ENCODE assay signal across 7 cellular contexts in genomic region chr6:112087136-112087908, GRCh38. TPM values are rescaled to one million over a fixed set of nuclear protein-coding genes. Genes with fewer than 3 reads are reported as not detected.
DNase-seq lines count a peak whose midpoint lies in the region; ATAC-seq, FAIRE-seq and TF ChIP-seq lines count a peak whose summit lies in the region.

FAM229B (plus strand) TSS chr6:112087591; CDS start chr6:112099284, 11,693 bp downstream.
TUBE1 (minus strand) TSS chr6:112087482; CDS start chr6:112087434, 48 bp downstream.

- POLR2A ChIA-PET in GM12878 (lab: Charles Lee) = interaction anchor here (0.9 kb wide), 1 partner anchor 59 kb away, joined by 3 read pairs; no protein-coding TSS in a partner anchor

- peaks cover 0 to 4% of the 10 kb centered on the region in 2 experiments; a peak in 1 of 4 replicates for H3K27me3 ChIP-seq in GM12878 (replicated peaks in 1 of 2; ENCODE audit: control insufficient read depth in 2 of 2, insufficient read depth in 2 of 2, low read length in 1 of 2)

- WGBS in GM12878 (ENCODE audit: insufficient coverage, insufficient replicate concordance, low lambda C conversion rate, missing lambda C conversion rate) = under 1% methylated on average over 59 of the region's 60 CpGs

- CTCF ChIA-PET in GM12878 (lab: Yijun Ruan, JAX) = interaction anchor here (0.7 to 4.3 kb wide), 13 partner anchors 10 to 1078 kb away, joined by 3 to 33 read pairs (median 3); no protein-coding TSS in a partner anchor

- H3K79me2 ChIP-seq in GM12878 (ENCODE audit: control insufficient read depth, insufficient read depth, low read length) = no peaks in the 10 kb centered on the region

- intact Hi-C loops in GM12878 (cut with micrococcal nuclease; ENCODE audit: unreplicated experiment) = loop anchor here (1.0 kb wide), 1 partner anchor 76 kb away; no protein-coding TSS in a partner anchor
- intact Hi-C loops in sciatic nerve (cut with DNase I) = no loop called here

- peak; percentile 97 for ATAC-seq in HG02973 (IDR thresholded peaks at IDR 0.05; ENCODE audit: unreplicated experiment)
- ATAC-seq in GM12878 = peak; percentile 98
- ATAC-seq in sciatic nerve = peak; percentile 98

- H3K4me1 ChIP-seq in GM12878 (ENCODE audit: control insufficient read depth, insufficient read depth, low read length) = no peaks in the 10 kb centered on the region

- peak within 1 kb of the TSS; percentile 92 for H2AFZ ChIP-seq in GM12878 (ENCODE audit: control insufficient read depth, low read depth, low read length)

- peak; percentile 72 for DNase-seq in GM18507 (ENCODE audit: extremely low spot score, insufficient read length, low read depth)
- peak; percentile 99 for DNase-seq in NCI-H2029 (lab: John Stamatoyannopoulos, UW)
- peak; percentile 85 for DNase-seq in T1000 (lab: John Stamatoyannopoulos, UW)
- DNase-seq in GM12878 (ENCODE audit: low read depth, low spot score) = peak; percentile 79
- DNase-seq in iPS DF 19.7 (ENCODE audit: low read depth, low spot score) = peak; percentile 94
- peak; percentile 93 for DNase-seq in sciatic nerve (ENCODE audit: low spot score)

- H3K4me2 ChIP-seq in GM12878 (ENCODE audit: control insufficient read depth, insufficient read depth) = peak within 1 kb of the TSS; percentile 89

- BruUV-seq in GM12878 (replicated peaks; lab: Mats Ljungman, UMichigan) = no TSS peak

- in situ Hi-C loops in GM12878 (cut with MboI) = no loop called here

- RAD21 ChIA-PET in GM12878 (lab: Charles Lee; ENCODE audit: unreplicated experiment) = interaction anchor here (1.3 to 2.5 kb wide), 3 partner anchors 73 to 224 kb away, joined by 4 to 16 read pairs (median 5); no protein-coding TSS in a partner anchor

- peak; percentile 89 for TF ChIP-seq POLR2A in GM12878 (IDR thresholded peaks at IDR 0.05; ENCODE audit: low read depth, low read length)

- no peaks in the 10 kb centered on the region for H3K9me3 ChIP-seq in GM12878 (replicated peaks; ENCODE audit: control insufficient read depth, insufficient read depth, low read length)

- TF ChIP-seq EP300 in GM12878 (IDR thresholded peaks at IDR 0.05; ENCODE audit: borderline replicate concordance in 1 of 2, control insufficient read depth in 1 of 2, low read depth in 2 of 2, low read length in 2 of 2) = no peak

- SMC1A ChIA-PET in GM12878 (lab: Charles Lee; ENCODE audit: uncharacterized antibody, unreplicated experiment) = interaction anchor here (0.7 to 3.0 kb wide), 12 partner anchors 9 to 828 kb away, joined by 3 to 12 read pairs (median 4); a partner anchor contains a TSS

- TF ChIP-seq CTCF in GM12878 (IDR thresholded peaks at IDR 0.05 in 2 of 3, conservative IDR thresholded peaks at IDR 0.05 in 1 of 3; ENCODE audit: control insufficient read depth in 2 of 3, extremely low read depth in 1 of 3, insufficient read depth in 1 of 3, low read depth in 3 of 3, low read length in 3 of 3) = 0 out of 6 replicates have a peak, but pooled peaks of 1 of the 3 experiments have one; percentile 1

- no peaks in the 10 kb centered on the region for H4K20me1 ChIP-seq in GM12878 (ENCODE audit: control insufficient read depth, insufficient read depth)

- peak within 1 kb of the TSS; percentile 67 for H3K9ac ChIP-seq in GM12878 (ENCODE audit: control insufficient read depth, insufficient read depth, low read length)

- peak within 1 kb of the TSS; percentile 88 for H3K4me3 ChIP-seq in GM12878

- no peak for TF ChIP-seq RAD21 in GM12878 (IDR thresholded peaks at IDR 0.05; ENCODE audit: insufficient read depth, low read depth, low read length)

- FAIRE-seq in GM18507 (lab: Jason Lieb, UNC) (peak; percentile 99), GM12878 (lab: Jason Lieb, UNC) (peak; percentile 98)

- H3K27ac ChIP-seq in GM12878 (ENCODE audit: control insufficient read depth, insufficient read depth) = peak within 1 kb of the TSS; percentile 49

- no peaks in the 10 kb centered on the region for H3K36me3 ChIP-seq in GM12878 (ENCODE audit: control insufficient read depth in 2 of 2, insufficient read depth in 2 of 2, low read length in 1 of 2)

TF ChIP-seq in GM12878, 131 proteins besides CTCF, POLR2A, EP300 and RAD21 (continues in another document):
- TF ChIP-seq IRF3 (IDR thresholded peaks at IDR 0.05) = no peak
- no peak for TF ChIP-seq CHD4 (IDR thresholded peaks at IDR 0.05)
- peak; percentile 76 for TF ChIP-seq CREB1 (IDR thresholded peaks at IDR 0.05; ENCODE audit: low read depth)
- TF ChIP-seq MEF2A (IDR thresholded peaks at IDR 0.05; ENCODE audit: insufficient read depth, low read depth, low read length) = no peak
- TF ChIP-seq SUZ12 (IDR thresholded peaks at IDR 0.05; ENCODE audit: unreplicated experiment) = no peak
- no peak for TF ChIP-seq KDM1A (IDR thresholded peaks at IDR 0.05; ENCODE audit: borderline replicate concordance)
- TF ChIP-seq ZNF384 (IDR thresholded peaks at IDR 0.05; ENCODE audit: borderline replicate concordance, low read depth, low read length) = no peak
- no peak for TF ChIP-seq NR2C1 (IDR thresholded peaks at IDR 0.05)
- TF ChIP-seq BMI1 (IDR thresholded peaks at IDR 0.05; ENCODE audit: borderline replicate concordance) = peak; percentile 90

RNA-seq across cellular contexts. Expression of gene FAM229B, which starts in this region (rescaled TPM):
- total RNA-seq in GM12878 (2013; cell fraction: nucleolus; rRNA removed) = 0.52 and 0.54 TPM in 2 replicates
- total RNA-seq in GM12878 (2014; rRNA removed) (1.8 and 2.5 TPM in 2 replicates), GM12878 (2014; rRNA removed; fragmentation: Illumina TruSeq; extraction: Trizol) (1.2 and 1.5 TPM in 2 replicates), GM12878 (2021) (1.6 and 1.7 TPM in 2 replicates), sciatic nerve (42.4 TPM)
- 2.5 TPM for polyA plus RNA-seq in GM12878 (2011; ENCODE audit: low read depth)
- polyA plus RNA-seq in GM12878 (2011; rRNA removed) (4.8 and 5.7 TPM in 2 replicates), GM12878 (2014; fragmentation: Illumina TruSeq; extraction: Trizol) (0.82 and 1.9 TPM in 2 replicates), GM12878 (2014; fragmentation: Nextera tagmentation; extraction: Ambion mirVana) (1 to 10 TPM; 5.3 to 5.7 TPM), GM12878 (2014; rRNA removed) (1.2 and 1.7 TPM in 2 replicates), GM12878 (2016; fragmentation: Nextera tagmentation; extraction: Ambion mirVana) (1 to 10 TPM; 4.5 to 5.3 TPM)
- polyA plus RNA-seq in GM12878 (2011; cell fraction: cytosol; rRNA removed) = 2.0 and 2.6 TPM in 2 replicates
- polyA plus RNA-seq in GM12878 (2011; cell fraction: nucleus; rRNA removed) = 1.4 and 2.9 TPM in 2 replicates
- polyA plus RNA-seq in GM12878 (2012) = 1.2 and 2.0 TPM in 2 replicates
- 0.73 and 1.5 TPM in 2 replicates for polyA minus RNA-seq in GM12878 (2011; rRNA and poly(A)+ RNA removed)
- polyA minus RNA-seq in GM12878 (2011; cell fraction: cytosol; rRNA and poly(A)+ RNA removed) = not detected in 2 replicates
- polyA minus RNA-seq in GM12878 (2011; cell fraction: nucleus; rRNA and poly(A)+ RNA removed) = 0.12 and 0.38 TPM in 2 replicates

RNA-seq across cellular contexts. Expression of gene TUBE1, which starts in this region (rescaled TPM):
- 97.9 and 103 TPM in 2 replicates for total RNA-seq in GM12878 (2013; cell fraction: nucleolus; rRNA removed)
- total RNA-seq in GM12878 (2014; rRNA removed) (13.8 and 18.8 TPM in 2 replicates), GM12878 (2014; rRNA removed; fragmentation: Illumina TruSeq; extraction: Trizol) (14.0 and 15.0 TPM in 2 replicates), GM12878 (2021) (6.2 and 8.0 TPM in 2 replicates), sciatic nerve (30.0 TPM)
- polyA plus RNA-seq in GM12878 (2011; ENCODE audit: low read depth) = 2.0 TPM
- polyA plus RNA-seq in GM12878 (2011; rRNA removed) (25.2 and 38.9 TPM in 2 replicates), GM12878 (2014; fragmentation: Illumina TruSeq; extraction: Trizol) (12.6 and 13.4 TPM in 2 replicates), GM12878 (2014; fragmentation: Nextera tagmentation; extraction: Ambion mirVana) (1 to 10 TPM; 6.3 to 8.6 TPM), GM12878 (2014; rRNA removed) (10.3 and 13.1 TPM in 2 replicates), GM12878 (2016; fragmentation: Nextera tagmentation; extraction: Ambion mirVana) (10 to 100 TPM; 13.7 to 14.1 TPM)
- 8.3 and 8.8 TPM in 2 replicates for polyA plus RNA-seq in GM12878 (2011; cell fraction: cytosol; rRNA removed)
- 30.1 and 31.6 TPM in 2 replicates for polyA plus RNA-seq in GM12878 (2011; cell fraction: nucleus; rRNA removed)
- polyA plus RNA-seq in GM12878 (2012) = 3.9 and 6.3 TPM in 2 replicates
- 13.6 and 15.7 TPM in 2 replicates for polyA minus RNA-seq in GM12878 (2011; rRNA and poly(A)+ RNA removed)
- polyA minus RNA-seq in GM12878 (2011; cell fraction: cytosol; rRNA and poly(A)+ RNA removed) = 2.7 and 4.1 TPM in 2 replicates
- polyA minus RNA-seq in GM12878 (2011; cell fraction: nucleus; rRNA and poly(A)+ RNA removed) = 31.1 and 38.9 TPM in 2 replicates

Comparison
In these comparisons a context has a peak if more than half of its experiments do, and no peak if none do; other contexts are left out.
1. Peak in every context shown above with its lines: DNase-seq, ATAC-seq, H3K4me3 ChIP-seq and H3K27ac ChIP-seq.
2. RNA of gene FAM229B (total RNA-seq): 42.4 TPM in sciatic nerve (single experiment); 0.52 to 2.5 TPM in GM12878; every median in the first group is over 10 times any median in the second.